In the genomic region with DNA sequence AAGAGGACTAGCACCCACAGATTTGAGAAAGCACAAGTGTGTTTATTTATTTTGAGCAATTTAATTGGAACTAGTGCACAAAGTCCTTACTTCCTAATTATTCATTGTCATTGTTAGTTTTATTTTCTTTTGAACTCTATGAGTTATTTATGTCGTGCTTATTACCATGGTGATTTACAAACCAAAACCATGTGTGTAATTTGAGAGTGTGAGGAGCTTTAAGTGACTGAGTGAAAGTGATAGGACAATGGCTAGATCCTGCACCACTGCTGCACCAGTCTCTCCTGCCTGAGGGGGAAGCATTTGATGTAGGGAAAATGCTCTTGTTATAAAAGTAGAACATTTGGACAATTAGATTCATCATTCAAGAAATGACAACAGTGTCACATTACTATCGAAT, we compare ENCODE assay signal across 11 cellular contexts.
A peak's percentile ranks its signal among the peaks of the same experiment; 100 is the strongest.
DNase-seq lines count a peak whose midpoint lies in the region; ATAC-seq and TF ChIP-seq lines count a peak whose summit lies in the region.
"Had no signal": no experiment of that assay in that cellular context is flagged by ENCODE, and none has a peak within 500 bp of the region (broad histone marks: within the 10 kb centered on the region; RNA-seq: fewer than 3 reads in every experiment).

No MANE protein-coding gene starts in this region.

- no peak overlapping the region for H3K14ac ChIP-seq in mesenchymal stem cell (ENCODE audit: low read length in 2 of 2)

- no peaks in the 10 kb centered on the region for H3K79me1 ChIP-seq in mesenchymal stem cell (replicated peaks; ENCODE audit: low read length, poor library complexity, severe bottlenecking)

- H2AK5ac ChIP-seq in mesenchymal stem cell (ENCODE audit: low read length, severe bottlenecking) = no peak overlapping the region

- no peak for TF ChIP-seq CTCF in MM.1S (IDR thresholded peaks at IDR 0.05; ENCODE audit: low read length)
- TF ChIP-seq CTCF in astrocyte of the cerebellum (IDR thresholded peaks at IDR 0.05; ENCODE audit: low read depth, low read length, missing control alignments) = peak; percentile 25

- no peak overlapping the region for H4K8ac ChIP-seq in mesenchymal stem cell (ENCODE audit: low read length)

- H3K18ac ChIP-seq in mesenchymal stem cell (ENCODE audit: low read depth in 1 of 2, low read length in 2 of 2) = no peak overlapping the region

- H3K27ac ChIP-seq in MM.1S (ENCODE audit: low read length) (no peak overlapping the region), mesenchymal stem cell (ENCODE audit: low read length, poor library complexity, severe bottlenecking) (no peak overlapping the region)

- H2BK15ac ChIP-seq in mesenchymal stem cell (ENCODE audit: low read depth, poor library complexity, severe bottlenecking) = no peak overlapping the region

- H4K91ac ChIP-seq in mesenchymal stem cell (ENCODE audit: low read length) = no peak overlapping the region

- no peak overlapping the region for H2BK12ac ChIP-seq in mesenchymal stem cell (ENCODE audit: low read length in 2 of 2)

- H3K27me3 ChIP-seq in MM.1S (replicated peaks; ENCODE audit: insufficient read depth, low read length) = no peaks in the 10 kb centered on the region
- no peaks in the 10 kb centered on the region for H3K27me3 ChIP-seq in mesenchymal stem cell (ENCODE audit: control insufficient read depth in 1 of 2, insufficient read depth in 1 of 2, low read length in 2 of 2)

- ATAC-seq in HG03432 (IDR thresholded peaks at IDR 0.05; ENCODE audit: unreplicated experiment) = no peak
- no peak for ATAC-seq in HG02763 (IDR thresholded peaks at IDR 0.05; ENCODE audit: unreplicated experiment)
- ATAC-seq: stimulated activated naive B cell treated with anti-CD40 and anti-IgM and Interleukin-4, amounts not matched to agents 10 μg/mL and 1 μg/mL and 100 μg/mL, for 72 hours had no signal

- H3K4me2 ChIP-seq in MM.1S (ENCODE audit: low read depth, low read length) (no peak overlapping the region), mesenchymal stem cell (ENCODE audit: low read length, poor library complexity, severe bottlenecking) (no peak overlapping the region)

- no peak overlapping the region for H3K23ac ChIP-seq in mesenchymal stem cell (ENCODE audit: low read length in 2 of 2)

- no peak overlapping the region for H3K4ac ChIP-seq in mesenchymal stem cell (ENCODE audit: low read depth in 1 of 2, low read length in 2 of 2)

- H3K36me3 ChIP-seq in MM.1S (replicated peaks; ENCODE audit: insufficient read depth, low read length) (no peaks in the 10 kb centered on the region), mesenchymal stem cell (ENCODE audit: control insufficient read depth in 1 of 2, insufficient read depth in 2 of 2, low read depth in 1 of 2, low read length in 2 of 2) (no peaks in the 10 kb centered on the region)

- 58% methylated on average over 2 of the region's 2 CpGs for WGBS in mesenchymal stem cell

- no peak overlapping the region for H3K9ac ChIP-seq in MM.1S (ENCODE audit: low read length)
- no peak overlapping the region for H3K9ac ChIP-seq in mesenchymal stem cell (ENCODE audit: low read length)

- H2BK120ac ChIP-seq in mesenchymal stem cell (ENCODE audit: low read depth, low read length) = no peak overlapping the region

- DNase-seq in NCI-H345 (lab: John Stamatoyannopoulos, UW) = peak; percentile 9
- DNase-seq in NCI-H345 treated with DMSO at 0.1 percent for 48 hours (lab: John Stamatoyannopoulos, UW; ENCODE audit: unreplicated experiment) = no peak
- peak; percentile 35 for DNase-seq in MM.1S
- DNase-seq in astrocyte of the cerebellum (ENCODE audit: low read depth) = peak; percentile 37
- DNase-seq in mesenchymal stem cell = peak; percentile 36
- DNase-seq in RKO (ENCODE audit: low spot score) = no peak
- DNase-seq: KBM-7; naive thymus-derived CD8-positive, alpha-beta T cell; stimulated activated naive B cell treated with anti-CD40 and anti-IgM and Interleukin-4, amounts not matched to agents 10 μg/mL and 1 μg/mL and 100 μg/mL, for 72 hours had no signal

- no peaks in the 10 kb centered on the region for H4K20me1 ChIP-seq in MM.1S (ENCODE audit: insufficient read depth, low read length)

- no peaks in the 10 kb centered on the region for H3K9me2 ChIP-seq in MM.1S (replicated peaks; ENCODE audit: insufficient read depth, low read length)

- no peak overlapping the region for H2AFZ ChIP-seq in MM.1S (ENCODE audit: low read length)
- no peak overlapping the region for H2AFZ ChIP-seq in mesenchymal stem cell (ENCODE audit: low read depth, low read length)

- H3K4me1 ChIP-seq in MM.1S (ENCODE audit: low read length) (no peaks in the 10 kb centered on the region), mesenchymal stem cell (ENCODE audit: control insufficient read depth, insufficient read depth, low read depth, low read length) (peaks cover 1% of the 10 kb centered on the region)

- in situ Hi-C loops in astrocyte of the cerebellum (cut with HindIII; ENCODE audit: low sequenced_read_pairs) = no loop called here

- no peak overlapping the region for H3K4me3 ChIP-seq in MM.1S (ENCODE audit: low read length)
- H3K4me3 ChIP-seq in astrocyte of the cerebellum (ENCODE audit: low read depth, low read length) = no peak overlapping the region
- no peak overlapping the region for H3K4me3 ChIP-seq in mesenchymal stem cell (ENCODE audit: insufficient read depth in 1 of 2, low read depth in 1 of 2, low read length in 2 of 2)

- no peaks in the 10 kb centered on the region for H3K9me3 ChIP-seq in MM.1S (replicated peaks; ENCODE audit: insufficient read depth, low read length)
- H3K9me3 ChIP-seq in mesenchymal stem cell (ENCODE audit: control insufficient read depth, low read length) = no peaks in the 10 kb centered on the region

- H2BK5ac ChIP-seq in mesenchymal stem cell (ENCODE audit: low read depth, low read length, poor library complexity, severe bottlenecking) = no peak overlapping the region

- H3K79me2 ChIP-seq in MM.1S (ENCODE audit: low read length) = no peaks in the 10 kb centered on the region

- H3F3A ChIP-seq in MM.1S (ENCODE audit: insufficient read depth, low read length) = no peaks in the 10 kb centered on the region

Comparison
In these comparisons a context has a peak if more than half of its experiments do, and no peak if none do; other contexts are left out.
1. DNase-seq: peak in NCI-H345 (single experiment), MM.1S (single experiment), astrocyte of the cerebellum (single experiment) and mesenchymal stem cell (single experiment); none in NCI-H345 treated with DMSO at 0.1 percent for 48 hours (single experiment) and RKO (single experiment).